Comparison of ENCODE assay signal across 23 cellular contexts in genomic region chr11:33668951-33669596, GRCh38. TPM values are rescaled to one million over a fixed set of nuclear protein-coding genes. Genes with fewer than 3 reads are reported as not detected.
"Had no signal": no experiment of that assay in that cellular context is flagged by ENCODE, and none has a peak within 500 bp of the region (broad histone marks: within the 10 kb centered on the region; RNA-seq: fewer than 3 reads in every experiment).

No MANE protein-coding gene starts in this region.

- H3K27me3 ChIP-seq: foreskin keratinocyte, ovary, thyroid gland had no signal

- H3K9me3 ChIP-seq: left ventricle myocardium inferior, ovary, thyroid gland had no signal

- H3K9me3 Mint-ChIP-seq: activated CD4-positive, alpha-beta memory T cell treated with anti-CD3 and anti-CD28 coated beads, Interleukin-2, amount 10 ng/mL, durations not matched to agents 7 days and 5 days; activated CD4-positive, alpha-beta T cell treated with anti-CD3 and anti-CD28 coated beads, Interleukin-2, amount 10 ng/mL, durations not matched to agents 24 days and 14 days; activated naive CD4-positive, alpha-beta T cell treated with anti-CD3 and anti-CD28 coated beads for 36 hours; activated T-cell treated with anti-CD3 and anti-CD28 coated beads, Interleukin-2, amount 50 U/mL, for 72 hours; naive thymus-derived CD4-positive, alpha-beta T cell had no signal

- H3K4me3 Mint-ChIP-seq: activated CD4-positive, alpha-beta memory T cell treated with anti-CD3 and anti-CD28 coated beads, Interleukin-2, amount 10 ng/mL, durations not matched to agents 7 days and 5 days; activated CD4-positive, alpha-beta T cell treated with anti-CD3 and anti-CD28 coated beads, Interleukin-2, amount 10 ng/mL, durations not matched to agents 24 days and 14 days; activated naive CD4-positive, alpha-beta T cell treated with anti-CD3 and anti-CD28 coated beads for 36 hours; activated T-cell treated with anti-CD3 and anti-CD28 coated beads, Interleukin-2, amount 50 U/mL, for 72 hours; naive thymus-derived CD4-positive, alpha-beta T cell had no signal

- H3K27ac ChIP-seq: foreskin keratinocyte, left ventricle myocardium inferior, ovary, thyroid gland had no signal

- H3K4me3 ChIP-seq: left ventricle myocardium inferior, ovary, thyroid gland had no signal

- H3K36me3 ChIP-seq: left ventricle myocardium inferior, ovary, thyroid gland had no signal

- H3K27me3 Mint-ChIP-seq: activated CD4-positive, alpha-beta T cell treated with anti-CD3 and anti-CD28 coated beads, Interleukin-2, amount 10 ng/mL, durations not matched to agents 24 days and 14 days had no signal

- ATAC-seq: activated CD4-positive, CD25-positive, alpha-beta regulatory T cell treated with anti-CD3 and anti-CD28 coated beads, Interleukin-2, amount 50 U/mL, for 24 hours; activated T-cell treated with anti-CD3 and anti-CD28 coated beads, Interleukin-2, amount 50 U/mL, for 72 hours; foreskin keratinocyte; naive thymus-derived CD4-positive, alpha-beta T cell; right cardiac atrium; stimulated activated naive CD8-positive, alpha-beta T cell treated with anti-CD3 and anti-CD28 coated beads, Interleukin-15, Interleukin-2, amounts not matched to agents 100 U/mL and 50 U/mL, for 24 hours had no signal

- H3K27ac Mint-ChIP-seq: activated CD4-positive, alpha-beta memory T cell treated with anti-CD3 and anti-CD28 coated beads, Interleukin-2, amount 10 ng/mL, durations not matched to agents 7 days and 5 days; activated CD4-positive, alpha-beta T cell treated with anti-CD3 and anti-CD28 coated beads, Interleukin-2, amount 10 ng/mL, durations not matched to agents 24 days and 14 days; activated naive CD4-positive, alpha-beta T cell treated with anti-CD3 and anti-CD28 coated beads for 36 hours; activated T-cell treated with anti-CD3 and anti-CD28 coated beads, Interleukin-2, amount 50 U/mL, for 72 hours; naive thymus-derived CD4-positive, alpha-beta T cell had no signal

- DNase-seq: activated CD4-positive, alpha-beta memory T cell treated with anti-CD3 and anti-CD28 coated beads, Interleukin-2, amount 10 ng/mL, durations not matched to agents 7 days and 5 days; activated CD4-positive, alpha-beta T cell treated with anti-CD3 and anti-CD28 coated beads, Interleukin-2, amount 10 ng/mL, durations not matched to agents 24 days and 14 days; activated effector memory CD4-positive, alpha-beta T cell treated with Interleukin-2 at 50 U/mL for 16 hours; activated naive CD4-positive, alpha-beta T cell treated with anti-CD3 and anti-CD28 coated beads for 36 hours; activated T-cell treated with anti-CD3 and anti-CD28 coated beads, Interleukin-2, amount 50 U/mL, for 72 hours; amygdala; cortex of kidney; erythroblast; foreskin keratinocyte; hippocampal formation; left ventricle myocardium inferior; naive thymus-derived CD4-positive, alpha-beta T cell; ovary; right cardiac atrium; stimulated activated CD4-positive, alpha-beta T cell treated with anti-CD3 and anti-CD28 coated beads, Interleukin-4, amount 100 ng/mL, for 24 hours; stimulated activated naive CD8-positive, alpha-beta T cell treated with anti-CD3 and anti-CD28 coated beads, Interleukin-15, Interleukin-2, amounts not matched to agents 100 U/mL and 50 U/mL, for 24 hours; substantia nigra; T-helper 2 cell; thyroid gland had no signal

- H3K4me1 ChIP-seq: left ventricle myocardium inferior had no signal

RNA-seq across cellular contexts. Expression of gene C11orf91, which starts 31.6 kb away (rescaled TPM):
- total RNA-seq: activated CD4-positive, alpha-beta memory T cell treated with anti-CD3 and anti-CD28 coated beads, Interleukin-2, amount 10 ng/mL, durations not matched to agents 7 days and 5 days; activated naive CD4-positive, alpha-beta T cell treated with anti-CD3 and anti-CD28 coated beads for 36 hours; activated T-cell treated with anti-CD3 and anti-CD28 coated beads, Interleukin-2, amount 50 U/mL, for 72 hours; cerebellum; left ventricle myocardium inferior; lung microvascular endothelial cell; naive thymus-derived CD4-positive, alpha-beta T cell; thyroid gland; urinary bladder had no signal
- polyA plus RNA-seq: naive thymus-derived CD4-positive, alpha-beta T cell; ovary; right cardiac atrium; urinary bladder had no signal
